1 cellular context compared by ENCODE assay signal in the genomic region with DNA sequence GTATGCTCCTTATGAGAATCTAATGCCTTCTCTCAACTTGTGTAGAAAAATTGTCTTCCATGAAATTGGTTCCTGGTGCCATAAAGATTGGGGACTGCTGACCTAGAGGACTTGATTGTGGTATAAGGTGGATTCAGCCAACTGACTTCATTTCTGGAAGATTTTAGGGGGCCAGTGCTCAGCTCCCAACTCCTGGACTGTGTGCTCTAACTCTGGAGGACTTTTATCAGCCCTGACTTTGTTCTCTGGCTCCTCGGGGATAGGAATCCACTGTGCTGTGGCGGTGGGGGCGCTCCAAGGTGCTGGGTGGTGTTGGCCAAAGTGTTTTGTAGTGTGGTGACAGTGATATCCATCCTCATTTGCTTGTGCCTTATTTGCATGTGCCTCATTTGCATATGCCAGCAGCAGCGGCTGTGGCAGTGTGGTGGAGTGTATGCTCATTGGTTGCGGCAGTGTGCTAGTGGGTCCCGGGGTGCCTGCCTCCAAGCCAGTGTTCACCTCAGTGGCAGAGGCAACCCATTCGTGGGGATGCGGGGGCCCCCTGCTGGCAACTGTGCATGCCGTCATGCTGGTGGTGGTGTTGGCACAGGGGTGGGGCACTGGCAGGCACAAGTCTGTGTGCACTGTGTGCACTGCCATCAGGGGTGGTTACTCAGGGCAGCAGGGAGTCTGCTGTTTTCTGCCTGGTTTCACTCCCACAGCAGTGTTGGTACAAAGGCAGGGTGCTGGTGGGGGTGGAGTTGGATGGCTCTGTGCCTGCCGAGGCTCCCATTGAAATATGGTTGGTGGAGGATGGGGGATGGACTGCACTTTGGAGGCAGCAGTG.
TF ChIP-seq lines count a peak whose summit lies in the region.

No MANE protein-coding gene starts in this region.

TF ChIP-seq in HepG2, 621 proteins besides CTCF, POLR2A, EP300 and RAD21 (continued from another document and continues in another):
- TF ChIP-seq CSRNP1 (CRISPR knock-in tag; IDR thresholded peaks at IDR 0.05) (no peak), FOXA1 (IDR thresholded peaks at IDR 0.05) (no peak), FOXA1 (CRISPR knock-in tag; IDR thresholded peaks at IDR 0.05) (peak; percentile 51; the same call in 1 of the 2 replicates), SUZ12 (IDR thresholded peaks at IDR 0.05; ENCODE audit: low read depth, low read length) (no peak), ERF (CRISPR knock-in tag; IDR thresholded peaks at IDR 0.05) (no peak), MYPOP (CRISPR knock-in tag; IDR thresholded peaks at IDR 0.05) (0 out of 2 replicates have a peak, but pooled peaks have one; percentile 32), ZNF501 (CRISPR knock-in tag; IDR thresholded peaks at IDR 0.05) (0 out of 2 replicates have a peak, but pooled peaks have one; percentile 38), ZC3H13 (CRISPR knock-in tag; IDR thresholded peaks at IDR 0.05) (peak; percentile 85; the same call in 1 of the 2 replicates), KLF16 (CRISPR knock-in tag; IDR thresholded peaks at IDR 0.05) (no peak), CCDC6 (CRISPR knock-in tag; IDR thresholded peaks at IDR 0.05) (peak; percentile 69; the same call in 1 of the 2 replicates), MBD4 (IDR thresholded peaks at IDR 0.05; ENCODE audit: borderline replicate concordance, low read length) (no peak), AKAP8 (CRISPR knock-in tag; IDR thresholded peaks at IDR 0.05) (0 out of 2 replicates have a peak, but pooled peaks have one; percentile 72), SALL2 (CRISPR knock-in tag; IDR thresholded peaks at IDR 0.05) (no peak), HOXA9 (CRISPR knock-in tag; IDR thresholded peaks at IDR 0.05; ENCODE audit: borderline replicate concordance) (peak; percentile 85), UBTF (CRISPR knock-in tag; IDR thresholded peaks at IDR 0.05) (peak; percentile 24; the same call in 1 of the 2 replicates), ZBTB42 (CRISPR knock-in tag; IDR thresholded peaks at IDR 0.05) (no peak), ZBTB1 (CRISPR knock-in tag; IDR thresholded peaks at IDR 0.05; ENCODE audit: borderline replicate concordance) (no peak), ZFP1 (CRISPR knock-in tag; IDR thresholded peaks at IDR 0.05) (no peak), ZFP37 (CRISPR knock-in tag; IDR thresholded peaks at IDR 0.05; ENCODE audit: borderline replicate concordance) (no peak), ATF7 (IDR thresholded peaks at IDR 0.05) (no peak), ATF7 (CRISPR knock-in tag; IDR thresholded peaks at IDR 0.05) (0 out of 2 replicates have a peak, but pooled peaks have one; percentile 17), CENPX (CRISPR knock-in tag; IDR thresholded peaks at IDR 0.05) (no peak), TBX2 (CRISPR knock-in tag; IDR thresholded peaks at IDR 0.05; ENCODE audit: borderline replicate concordance) (no peak), KAT7 (CRISPR knock-in tag; IDR thresholded peaks at IDR 0.05; ENCODE audit: borderline replicate concordance) (no peak), IRF9 (CRISPR knock-in tag; IDR thresholded peaks at IDR 0.05; ENCODE audit: borderline replicate concordance) (0 out of 2 replicates have a peak, but pooled peaks have one; percentile 40), ZNF235 (CRISPR knock-in tag; IDR thresholded peaks at IDR 0.05; ENCODE audit: borderline replicate concordance) (no peak), GLI4 (CRISPR knock-in tag; IDR thresholded peaks at IDR 0.05; ENCODE audit: borderline replicate concordance) (no peak), SIN3B (IDR thresholded peaks at IDR 0.05; ENCODE audit: low read length) (no peak), ZBTB7A (CRISPR knock-in tag; IDR thresholded peaks at IDR 0.05) (peak; percentile 43; the same call in 1 of the 2 replicates), HOXA3 (CRISPR knock-in tag; IDR thresholded peaks at IDR 0.05) (no peak), NFYC (CRISPR knock-in tag; IDR thresholded peaks at IDR 0.05) (no peak)
- TF ChIP-seq, protein P1, sequence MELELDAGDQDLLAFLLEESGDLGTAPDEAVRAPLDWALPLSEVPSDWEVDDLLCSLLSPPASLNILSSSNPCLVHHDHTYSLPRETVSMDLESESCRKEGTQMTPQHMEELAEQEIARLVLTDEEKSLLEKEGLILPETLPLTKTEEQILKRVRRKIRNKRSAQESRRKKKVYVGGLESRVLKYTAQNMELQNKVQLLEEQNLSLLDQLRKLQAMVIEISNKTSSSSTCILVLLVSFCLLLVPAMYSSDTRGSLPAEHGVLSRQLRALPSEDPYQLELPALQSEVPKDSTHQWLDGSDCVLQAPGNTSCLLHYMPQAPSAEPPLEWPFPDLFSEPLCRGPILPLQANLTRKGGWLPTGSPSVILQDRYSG (CRISPR knock-in tag; IDR thresholded peaks at IDR 0.05) = no peak
- TF ChIP-seq, protein P2, sequence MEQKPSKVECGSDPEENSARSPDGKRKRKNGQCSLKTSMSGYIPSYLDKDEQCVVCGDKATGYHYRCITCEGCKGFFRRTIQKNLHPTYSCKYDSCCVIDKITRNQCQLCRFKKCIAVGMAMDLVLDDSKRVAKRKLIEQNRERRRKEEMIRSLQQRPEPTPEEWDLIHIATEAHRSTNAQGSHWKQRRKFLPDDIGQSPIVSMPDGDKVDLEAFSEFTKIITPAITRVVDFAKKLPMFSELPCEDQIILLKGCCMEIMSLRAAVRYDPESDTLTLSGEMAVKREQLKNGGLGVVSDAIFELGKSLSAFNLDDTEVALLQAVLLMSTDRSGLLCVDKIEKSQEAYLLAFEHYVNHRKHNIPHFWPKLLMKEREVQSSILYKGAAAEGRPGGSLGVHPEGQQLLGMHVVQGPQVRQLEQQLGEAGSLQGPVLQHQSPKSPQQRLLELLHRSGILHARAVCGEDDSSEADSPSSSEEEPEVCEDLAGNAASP (CRISPR knock-in tag; IDR thresholded peaks at IDR 0.05; ENCODE audit: borderline replicate concordance) = no peak
- TF ChIP-seq, protein P3, sequence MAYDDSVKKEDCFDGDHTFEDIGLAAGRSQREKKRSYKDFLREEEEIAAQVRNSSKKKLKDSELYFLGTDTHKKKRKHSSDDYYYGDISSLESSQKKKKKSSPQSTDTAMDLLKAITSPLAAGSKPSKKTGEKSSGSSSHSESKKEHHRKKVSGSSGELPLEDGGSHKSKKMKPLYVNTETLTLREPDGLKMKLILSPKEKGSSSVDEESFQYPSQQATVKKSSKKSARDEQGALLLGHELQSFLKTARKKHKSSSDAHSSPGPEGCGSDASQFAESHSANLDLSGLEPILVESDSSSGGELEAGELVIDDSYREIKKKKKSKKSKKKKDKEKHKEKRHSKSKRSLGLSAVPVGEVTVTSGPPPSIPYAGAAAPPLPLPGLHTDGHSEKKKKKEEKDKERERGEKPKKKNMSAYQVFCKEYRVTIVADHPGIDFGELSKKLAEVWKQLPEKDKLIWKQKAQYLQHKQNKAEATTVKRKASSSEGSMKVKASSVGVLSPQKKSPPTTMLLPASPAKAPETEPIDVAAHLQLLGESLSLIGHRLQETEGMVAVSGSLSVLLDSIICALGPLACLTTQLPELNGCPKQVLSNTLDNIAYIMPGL (CRISPR knock-in tag; IDR thresholded peaks at IDR 0.05; ENCODE audit: borderline replicate concordance in 1 of 2, low read depth in 1 of 2) = 0 out of 4 replicates have a peak, but pooled peaks of 1 of the 2 experiments have one; percentile 37
- TF ChIP-seq, protein P4, sequence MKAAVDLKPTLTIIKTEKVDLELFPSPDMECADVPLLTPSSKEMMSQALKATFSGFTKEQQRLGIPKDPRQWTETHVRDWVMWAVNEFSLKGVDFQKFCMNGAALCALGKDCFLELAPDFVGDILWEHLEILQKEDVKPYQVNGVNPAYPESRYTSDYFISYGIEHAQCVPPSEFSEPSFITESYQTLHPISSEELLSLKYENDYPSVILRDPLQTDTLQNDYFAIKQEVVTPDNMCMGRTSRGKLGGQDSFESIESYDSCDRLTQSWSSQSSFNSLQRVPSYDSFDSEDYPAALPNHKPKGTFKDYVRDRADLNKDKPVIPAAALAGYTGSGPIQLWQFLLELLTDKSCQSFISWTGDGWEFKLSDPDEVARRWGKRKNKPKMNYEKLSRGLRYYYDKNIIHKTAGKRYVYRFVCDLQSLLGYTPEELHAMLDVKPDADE (CRISPR knock-in tag; IDR thresholded peaks at IDR 0.05) = no peak
- TF ChIP-seq, protein P5, sequence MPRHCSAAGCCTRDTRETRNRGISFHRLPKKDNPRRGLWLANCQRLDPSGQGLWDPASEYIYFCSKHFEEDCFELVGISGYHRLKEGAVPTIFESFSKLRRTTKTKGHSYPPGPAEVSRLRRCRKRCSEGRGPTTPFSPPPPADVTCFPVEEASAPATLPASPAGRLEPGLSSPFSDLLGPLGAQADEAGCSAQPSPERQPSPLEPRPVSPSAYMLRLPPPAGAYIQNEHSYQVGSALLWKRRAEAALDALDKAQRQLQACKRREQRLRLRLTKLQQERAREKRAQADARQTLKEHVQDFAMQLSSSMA (CRISPR knock-in tag; IDR thresholded peaks at IDR 0.05) = peak; percentile 80
- TF ChIP-seq, protein P6, sequence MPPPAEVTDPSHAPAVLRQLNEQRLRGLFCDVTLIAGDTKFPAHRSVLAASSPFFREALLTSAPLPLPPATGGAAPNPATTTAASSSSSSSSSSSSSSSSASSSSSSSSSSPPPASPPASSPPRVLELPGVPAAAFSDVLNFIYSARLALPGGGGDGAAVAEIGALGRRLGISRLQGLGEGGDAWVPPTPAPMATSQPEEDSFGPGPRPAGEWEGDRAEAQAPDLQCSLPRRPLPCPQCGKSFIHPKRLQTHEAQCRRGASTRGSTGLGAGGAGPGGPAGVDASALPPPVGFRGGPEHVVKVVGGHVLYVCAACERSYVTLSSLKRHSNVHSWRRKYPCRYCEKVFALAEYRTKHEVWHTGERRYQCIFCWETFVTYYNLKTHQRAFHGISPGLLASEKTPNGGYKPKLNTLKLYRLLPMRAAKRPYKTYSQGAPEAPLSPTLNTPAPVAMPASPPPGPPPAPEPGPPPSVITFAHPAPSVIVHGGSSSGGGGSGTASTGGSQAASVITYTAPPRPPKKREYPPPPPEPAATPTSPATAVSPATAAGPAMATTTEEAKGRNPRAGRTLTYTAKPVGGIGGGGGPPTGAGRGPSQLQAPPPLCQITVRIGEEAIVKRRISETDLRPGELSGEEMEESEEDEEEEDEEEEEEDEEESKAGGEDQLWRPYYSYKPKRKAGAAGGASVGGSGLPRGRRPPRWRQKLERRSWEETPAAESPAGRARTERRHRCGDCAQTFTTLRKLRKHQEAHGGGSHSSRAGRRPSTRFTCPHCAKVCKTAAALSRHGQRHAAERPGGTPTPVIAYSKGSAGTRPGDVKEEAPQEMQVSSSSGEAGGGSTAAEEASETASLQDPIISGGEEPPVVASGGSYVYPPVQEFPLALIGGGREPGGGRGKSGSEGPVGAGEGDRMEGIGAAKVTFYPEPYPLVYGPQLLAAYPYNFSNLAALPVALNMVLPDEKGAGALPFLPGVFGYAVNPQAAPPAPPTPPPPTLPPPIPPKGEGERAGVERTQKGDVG (CRISPR knock-in tag; IDR thresholded peaks at IDR 0.05; ENCODE audit: borderline replicate concordance) = peak; percentile 21; the same call in 1 of the 2 replicates
